9 cellular contexts compared by ENCODE assay signal in genomic region chr9:133609311-133610098, GRCh38. TPM values are rescaled to one million over a fixed set of nuclear protein-coding genes. Genes with fewer than 3 reads are reported as not detected.
A peak's percentile ranks its signal among the peaks of the same experiment; 100 is the strongest.
DNase-seq lines count a peak whose midpoint lies in the region; ATAC-seq and TF ChIP-seq lines count a peak whose summit lies in the region.
"Had no signal": no experiment of that assay in that cellular context is flagged by ENCODE, and none has a peak within 500 bp of the region (broad histone marks: within the 10 kb centered on the region; RNA-seq: fewer than 3 reads in every experiment).

FAM163B (minus strand) TSS chr9:133609389; CDS start chr9:133580223, 29,166 bp downstream.

- no peak within 1 kb of the TSS for H3K27ac ChIP-seq in osteoblast (ENCODE audit: low read depth, low read length)
- H3K27ac ChIP-seq in transverse colon, result no peak within 1 kb of the TSS

- TF ChIP-seq POLR2A in transverse colon (IDR thresholded peaks at IDR 0.05), result no peak

- CTCF ChIA-PET in HEK293T (lab: Yijun Ruan, JAX), result no interaction called here

- H4K20me1 ChIP-seq in osteoblast (ENCODE audit: insufficient read depth, low read length), result peaks cover 2% of the 10 kb centered on the region

- peak; percentile 74 for DNase-seq in HEK293T (ENCODE audit: extremely low spot score)
- DNase-seq in activated CD8-positive, alpha-beta memory T cell treated with anti-CD3 and anti-CD28 coated beads for 24 hours, result peak; percentile 71
- DNase-seq in fibroblast of mammary gland (ENCODE audit: low read depth), result peak; percentile 15
- peak; percentile 98 for DNase-seq in osteoblast (ENCODE audit: insufficient read length, low spot score, missing footprints)
- no peak for DNase-seq in NCI-H1105 treated with DMSO at 0.1 percent for 48 hours (lab: John Stamatoyannopoulos, UW)
- no peak for DNase-seq in transverse colon

- H3K36me3 ChIP-seq in osteoblast (ENCODE audit: insufficient read depth, low read length) (no peaks in the 10 kb centered on the region), transverse colon (no peaks in the 10 kb centered on the region)

- H3K4me1 ChIP-seq in osteoblast (ENCODE audit: insufficient read depth, low read length) (no peaks in the 10 kb centered on the region), transverse colon (no peaks in the 10 kb centered on the region)

- intact Hi-C loops in transverse colon (cut with DNase I; ENCODE audit: low total_unique reads), result no loop called here

- POLR2A ChIA-PET in HEK293T (lab: Yijun Ruan, JAX), result no interaction called here

- no peaks in the 10 kb centered on the region for H3K79me2 ChIP-seq in osteoblast (ENCODE audit: insufficient read depth, low read length)

- WGBS in transverse colon (ENCODE audit: low coverage in 1 of 2), 2 donors, result 36% methylated on average over 40 of the region's 61 CpGs; no CpG with 5 or more reads in 1 of the 2 donors

- no peak for TF ChIP-seq EP300 in transverse colon (IDR thresholded peaks at IDR 0.05; ENCODE audit: low read depth)

- H3K4me3 ChIP-seq in fibroblast of mammary gland (ENCODE audit: control insufficient read depth, low read depth, low read length) (no peak within 1 kb of the TSS), osteoblast (ENCODE audit: insufficient read depth, low read length) (no peak within 1 kb of the TSS), transverse colon (no peak within 1 kb of the TSS)

- H3K9me3 ChIP-seq in osteoblast (ENCODE audit: low read depth, low read length) (no peaks in the 10 kb centered on the region), transverse colon (no peaks in the 10 kb centered on the region)

- ATAC-seq in GM18858 (IDR thresholded peaks at IDR 0.05; ENCODE audit: unreplicated experiment) (no peak), HG03378 (IDR thresholded peaks at IDR 0.05; ENCODE audit: unreplicated experiment) (no peak)

- in situ Hi-C loops in transverse colon (cut with MboI; ENCODE audit: low pct_ligation_motif_present in 1 of 4, low pct_unique_long_range_greater_than_20kb in 1 of 4, low sequenced_read_pairs in 3 of 4), result no loop called here

- H3K4me2 ChIP-seq in osteoblast (ENCODE audit: insufficient read depth, low read length), result no peak within 1 kb of the TSS

- H3K27me3 ChIP-seq in osteoblast (ENCODE audit: insufficient read depth, low read length) (peaks cover 41% of the 10 kb centered on the region), transverse colon (peaks cover 84% of the 10 kb centered on the region)

- H2AFZ ChIP-seq in osteoblast (ENCODE audit: low read length), result no peak within 1 kb of the TSS

- TF ChIP-seq CTCF in fibroblast of mammary gland (conservative IDR thresholded peaks at IDR 0.05; ENCODE audit: control insufficient read depth, insufficient read depth, low read depth, low read length) (no peak), osteoblast (IDR thresholded peaks at IDR 0.05; ENCODE audit: extremely low read depth, low read depth, low read length) (no peak), transverse colon (IDR thresholded peaks at IDR 0.05) (no peak)

TF ChIP-seq in HEK293T, 16 proteins besides CTCF, POLR2A, EP300 and RAD21:
- TF ChIP-seq SP1 (IDR thresholded peaks at IDR 0.05) (no peak), ARNT (IDR thresholded peaks at IDR 0.05) (no peak), FOXM1 (IDR thresholded peaks at IDR 0.05; ENCODE audit: borderline replicate concordance) (no peak), ZNF384 (IDR thresholded peaks at IDR 0.05) (no peak), TARDBP (IDR thresholded peaks at IDR 0.05) (no peak), LEF1 (IDR thresholded peaks at IDR 0.05; ENCODE audit: borderline replicate concordance) (no peak), CTBP1 (IDR thresholded peaks at IDR 0.05; ENCODE audit: borderline replicate concordance) (no peak), BHLHE40 (IDR thresholded peaks at IDR 0.05; ENCODE audit: borderline replicate concordance) (no peak), HDGF (IDR thresholded peaks at IDR 0.05; ENCODE audit: borderline replicate concordance) (no peak), ELF4 (IDR thresholded peaks at IDR 0.05) (no peak), FOXK2 (IDR thresholded peaks at IDR 0.05) (no peak), L3MBTL2 (conservative IDR thresholded peaks at IDR 0.05) (no peak), SUZ12 (IDR thresholded peaks at IDR 0.05) (no peak), FOXA1 (IDR thresholded peaks at IDR 0.05) (no peak), NFRKB (IDR thresholded peaks at IDR 0.05) (no peak)
- TF ChIP-seq, protein P1, sequence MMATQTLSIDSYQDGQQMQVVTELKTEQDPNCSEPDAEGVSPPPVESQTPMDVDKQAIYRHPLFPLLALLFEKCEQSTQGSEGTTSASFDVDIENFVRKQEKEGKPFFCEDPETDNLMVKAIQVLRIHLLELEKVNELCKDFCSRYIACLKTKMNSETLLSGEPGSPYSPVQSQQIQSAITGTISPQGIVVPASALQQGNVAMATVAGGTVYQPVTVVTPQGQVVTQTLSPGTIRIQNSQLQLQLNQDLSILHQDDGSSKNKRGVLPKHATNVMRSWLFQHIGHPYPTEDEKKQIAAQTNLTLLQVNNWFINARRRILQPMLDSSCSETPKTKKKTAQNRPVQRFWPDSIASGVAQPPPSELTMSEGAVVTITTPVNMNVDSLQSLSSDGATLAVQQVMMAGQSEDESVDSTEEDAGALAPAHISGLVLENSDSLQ (IDR thresholded peaks at IDR 0.05), result no peak

RNA-seq across cellular contexts. Expression of gene FAM163B, which starts in this region (rescaled TPM):
- total RNA-seq in osteoblast (not detected in 2 replicates), transverse colon (under 1 TPM in 1 of 4 donors, not detected in 3; 0.64 TPM)
- total RNA-seq: HT1080 had no signal

Comparison
In these comparisons a context has a peak if more than half of its experiments do, and no peak if none do; other contexts are left out.
1. Peak in DNase-seq in osteoblast; RNA of the gene not detected or under 1 TPM.
2. DNase-seq: peak in HEK293T (single experiment), activated CD8-positive, alpha-beta memory T cell treated with anti-CD3 and anti-CD28 coated beads for 24 hours (single experiment) and fibroblast of mammary gland (single experiment); none in NCI-H1105 treated with DMSO at 0.1 percent for 48 hours (single experiment) and transverse colon (single experiment).